In genomic region chr5:31638748-31639418, GRCh38 we compare ENCODE assay signal across 8 cellular contexts. TPM values are rescaled to one million over a fixed set of nuclear protein-coding genes. Genes with fewer than 3 reads are reported as not detected.
A peak's percentile ranks its signal among the peaks of the same experiment; 100 is the strongest.
DNase-seq lines count a peak whose midpoint lies in the region; ATAC-seq and TF ChIP-seq lines count a peak whose summit lies in the region.

Gene PDZD2 (plus strand): TSS chr5:31639131.

- no peaks in the 10 kb centered on the region for H3K36me3 ChIP-seq in ACC112 (ENCODE audit: insufficient read depth, low read length)
- H3K36me3 ChIP-seq in colonic mucosa: no peaks in the 10 kb centered on the region
- H3K36me3 ChIP-seq in left lung: no peaks in the 10 kb centered on the region

- TF ChIP-seq CTCF in colonic mucosa (IDR thresholded peaks at IDR 0.05): no peak
- peak in 1 of 2 donors; percentile 17 for TF ChIP-seq CTCF in left lung (IDR thresholded peaks at IDR 0.05)

- peak within 1 kb of the TSS; percentile 12 to 13 for H3K9ac ChIP-seq in colonic mucosa (ENCODE audit: low read depth in 2 of 2, low read length in 2 of 2)

- intact Hi-C loops in colonic mucosa (cut with DNase I) (no loop called here), left lung (cut with DNase I) (no loop called here)

- H3K4me3 ChIP-seq in ACC112 (ENCODE audit: low read depth, low read length) (peak within 1 kb of the TSS; percentile 78), colonic mucosa (peak within 1 kb of the TSS; percentile 65), left lung (peak within 1 kb of the TSS; percentile 56)

- H3K4me1 ChIP-seq in ACC112 (ENCODE audit: control insufficient read depth, insufficient read depth, low read length, unreplicated experiment) (no peaks in the 10 kb centered on the region), colonic mucosa (peaks cover 6% of the 10 kb centered on the region), left lung (peaks cover 7 to 15% of the 10 kb centered on the region in 2 donors)

- peaks cover 73% of the 10 kb centered on the region for H3K27me3 ChIP-seq in ACC112 (ENCODE audit: insufficient read depth, low read length)
- peaks cover 13% of the 10 kb centered on the region for H3K27me3 ChIP-seq in colonic mucosa
- H3K27me3 ChIP-seq in left lung: peaks cover 13 to 31% of the 10 kb centered on the region in 2 donors

- H2AFZ ChIP-seq in ACC112 (ENCODE audit: low read length, unreplicated experiment): peak within 1 kb of the TSS; percentile 89

- H3K79me2 ChIP-seq in ACC112 (ENCODE audit: control insufficient read depth, insufficient read depth, low read length, unreplicated experiment): no peaks in the 10 kb centered on the region

- peak; percentile 74 for ATAC-seq in GM18868 (IDR thresholded peaks at IDR 0.05; ENCODE audit: unreplicated experiment)
- peak; percentile 81 for ATAC-seq in HG03108 (IDR thresholded peaks at IDR 0.05; ENCODE audit: unreplicated experiment)
- peak; percentile 88 for ATAC-seq in left lung

- no peaks in the 10 kb centered on the region for H3K9me3 ChIP-seq in colonic mucosa
- H3K9me3 ChIP-seq in left lung: no peaks in the 10 kb centered on the region

- no peak within 1 kb of the TSS for H3K27ac ChIP-seq in ACC112 (ENCODE audit: low read depth, low read length)
- H3K27ac ChIP-seq in colonic mucosa: no peak within 1 kb of the TSS
- no peak within 1 kb of the TSS for H3K27ac ChIP-seq in left lung

- DNase-seq in NCI-H446 (lab: John Stamatoyannopoulos, UW) (peak; percentile 41 to 83), colonic mucosa (peak; percentile 67), left lung (peak; percentile 64 to 85)
- DNase-seq in activated CD4-positive, alpha-beta T cell treated with anti-CD3 and anti-CD28 coated beads for 4 hours: peak; percentile 84 to 87
- peak; percentile 57 to 67 for DNase-seq in stimulated activated CD4-positive, alpha-beta T cell treated with anti-CD3 and anti-CD28 coated beads, Interleukin-2, amount 100 ng/mL, for 48 hours

RNA-seq across cellular contexts. Expression of gene PDZD2, which starts in this region (rescaled TPM):
- total RNA-seq in colonic mucosa (1 to 10 TPM; 1.8 to 2.3 TPM), left lung (10 to 100 TPM; 24.0 to 49.8 TPM)

Comparison
In these comparisons a context has a peak if more than half of its experiments do, and no peak if none do; other contexts are left out.
1. RNA of gene PDZD2 (total RNA-seq): 24.0 to 49.8 TPM in left lung; 1.8 to 2.3 TPM in colonic mucosa; every median in the first group is over 4 times any median in the second.
2. Peak in every context shown above with its lines, with median percentiles within 50 percentile points of each other: H3K4me3 ChIP-seq, ATAC-seq and DNase-seq.